ENCODE assay signal across 15 cellular contexts in the genomic region with DNA sequence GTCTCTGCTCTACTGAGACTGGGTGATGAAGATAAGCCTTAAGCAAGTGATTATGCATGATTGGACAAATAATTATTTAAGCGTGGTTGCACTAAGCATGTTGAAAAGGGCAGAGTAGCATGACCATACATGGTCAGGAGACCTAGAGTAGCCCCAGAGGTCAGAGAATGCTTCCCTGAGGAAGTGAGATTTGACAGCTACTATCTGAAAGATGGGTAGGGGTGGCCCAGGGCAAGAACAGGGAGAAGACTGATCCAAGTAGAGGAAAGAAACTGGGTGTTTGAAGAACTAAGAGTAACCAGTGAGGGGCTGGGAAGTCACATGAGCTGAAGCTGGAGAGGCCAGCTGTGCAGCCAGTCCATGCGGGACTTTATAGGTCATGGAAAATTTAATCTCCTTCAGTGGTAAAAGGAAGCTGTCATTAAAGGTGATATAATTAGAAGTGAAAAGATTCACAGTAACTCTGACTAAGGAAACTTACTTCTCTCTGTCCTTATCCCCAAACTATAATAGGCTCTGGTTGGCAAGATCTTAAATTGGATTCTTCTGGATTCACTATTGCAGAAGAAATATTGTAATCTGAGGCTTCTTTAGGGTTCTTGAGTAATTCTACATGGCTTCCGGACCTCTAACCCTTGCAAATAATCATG. TPM values are rescaled to one million over a fixed set of nuclear protein-coding genes. Genes with fewer than 3 reads are reported as not detected.
"Had no signal": no experiment of that assay in that cellular context is flagged by ENCODE, and none has a peak within 500 bp of the region (broad histone marks: within the 10 kb centered on the region; RNA-seq: fewer than 3 reads in every experiment).

No MANE protein-coding gene starts in this region.

- DNase-seq: activated CD4-positive, alpha-beta T cell treated with anti-CD3 and anti-CD28 coated beads, Interleukin-2, amount 10 ng/mL, durations not matched to agents 7 days and 5 days; activated CD4-positive, CD25-positive, alpha-beta regulatory T cell; activated CD8-positive, alpha-beta memory T cell treated with anti-CD3 and anti-CD28 coated beads for 24 hours; activated naive CD4-positive, alpha-beta T cell treated with anti-CD3 and anti-CD28 coated beads, Interleukin-2, amount 10 ng/mL, durations not matched to agents 7 days and 5 days; foreskin keratinocyte; head of caudate nucleus; left ventricle myocardium inferior; posterior cingulate gyrus; small intestine; T-helper 17 cell; tibial artery had no signal

- H3K4me3 ChIP-seq: left ventricle myocardium inferior, tibial artery had no signal

- ATAC-seq: activated T-helper 17 cell treated with anti-CD3 and anti-CD28 coated beads, Interleukin-2, amount 50 U/mL, for 72 hours; foreskin keratinocyte; SK-N-SH treated with all-trans-retinoic acid at 6 μM for 48 hours; T-helper 17 cell had no signal

- H3K9me3 ChIP-seq: tibial artery had no signal

- H3K27ac ChIP-seq: foreskin keratinocyte, left ventricle myocardium inferior, tibial artery had no signal

- FAIRE-seq: small intestine, TTC549 had no signal

- H3K9me3 Mint-ChIP-seq: activated CD4-positive, alpha-beta T cell treated with anti-CD3 and anti-CD28 coated beads, Interleukin-2, amount 10 ng/mL, durations not matched to agents 7 days and 5 days; activated naive CD4-positive, alpha-beta T cell treated with anti-CD3 and anti-CD28 coated beads, Interleukin-2, amount 10 ng/mL, durations not matched to agents 7 days and 5 days; activated T-helper 17 cell treated with anti-CD3 and anti-CD28 coated beads, Interleukin-2, amount 50 U/mL, for 72 hours; central memory CD8-positive, alpha-beta T cell had no signal

- H3K27me3 ChIP-seq: foreskin keratinocyte, tibial artery had no signal

- H3K4me1 ChIP-seq: foreskin keratinocyte had no signal

- H3K27me3 Mint-ChIP-seq: activated T-helper 17 cell treated with anti-CD3 and anti-CD28 coated beads, Interleukin-2, amount 50 U/mL, for 72 hours had no signal

- H3K36me3 Mint-ChIP-seq: activated naive CD4-positive, alpha-beta T cell treated with anti-CD3 and anti-CD28 coated beads, Interleukin-2, amount 10 ng/mL, durations not matched to agents 7 days and 5 days had no signal

- H3K27ac Mint-ChIP-seq: activated CD4-positive, alpha-beta T cell treated with anti-CD3 and anti-CD28 coated beads, Interleukin-2, amount 10 ng/mL, durations not matched to agents 7 days and 5 days; activated naive CD4-positive, alpha-beta T cell treated with anti-CD3 and anti-CD28 coated beads, Interleukin-2, amount 10 ng/mL, durations not matched to agents 7 days and 5 days; activated T-helper 17 cell treated with anti-CD3 and anti-CD28 coated beads, Interleukin-2, amount 50 U/mL, for 72 hours; T-helper 17 cell had no signal

- H3K4me1 Mint-ChIP-seq: activated CD4-positive, alpha-beta T cell treated with anti-CD3 and anti-CD28 coated beads, Interleukin-2, amount 10 ng/mL, durations not matched to agents 7 days and 5 days; activated naive CD4-positive, alpha-beta T cell treated with anti-CD3 and anti-CD28 coated beads, Interleukin-2, amount 10 ng/mL, durations not matched to agents 7 days and 5 days; activated T-helper 17 cell treated with anti-CD3 and anti-CD28 coated beads, Interleukin-2, amount 50 U/mL, for 72 hours; central memory CD8-positive, alpha-beta T cell had no signal

- H3K36me3 ChIP-seq: left ventricle myocardium inferior, tibial artery had no signal

- H3K4me3 Mint-ChIP-seq: activated CD4-positive, alpha-beta T cell treated with anti-CD3 and anti-CD28 coated beads, Interleukin-2, amount 10 ng/mL, durations not matched to agents 7 days and 5 days; activated naive CD4-positive, alpha-beta T cell treated with anti-CD3 and anti-CD28 coated beads, Interleukin-2, amount 10 ng/mL, durations not matched to agents 7 days and 5 days; activated T-helper 17 cell treated with anti-CD3 and anti-CD28 coated beads, Interleukin-2, amount 50 U/mL, for 72 hours; central memory CD8-positive, alpha-beta T cell; T-helper 17 cell had no signal

RNA-seq across cellular contexts. Expression of a gene that starts 35.4 kb away (rescaled TPM):
- total RNA-seq: T-helper 17 cell had no signal
